ENCODE assay signal across 21 cellular contexts in genomic region chr3:15819043-15819442, GRCh38.
"Had no signal": no experiment of that assay in that cellular context is flagged by ENCODE, and none has a peak within 500 bp of the region (broad histone marks: within the 10 kb centered on the region; RNA-seq: fewer than 3 reads in every experiment).

No MANE protein-coding gene starts in this region.

- H3K27me3 ChIP-seq: SJSA1 had no signal

- H3K9me3 ChIP-seq: SJSA1 had no signal

- FAIRE-seq: HTR-8/SVneo, RCC 7860 had no signal

- H3K4me1 ChIP-seq: SJSA1 had no signal

- H3K4me3 ChIP-seq: SJSA1, SK-N-MC had no signal

- H3K36me3 ChIP-seq: SJSA1 had no signal

- DNase-seq: IMR-90, NCI-H1092, NCI-H1105 treated with DMSO at 0.1 percent for 48 hours, NCI-H1417 treated with DMSO at 0.1 percent for 48 hours, NCI-H146, NCI-H1694 treated with DMSO at 0.1 percent for 48 hours, NCI-H1930, NCI-H2081, NCI-H2107, NCI-H2227 treated with DMSO at 0.1 percent for 48 hours, NCI-H524, NCI-H526 treated with DMSO at 0.1 percent for 48 hours, NCI-H748 treated with DMSO at 0.1 percent for 48 hours, Right ventricle myocardium superior, RPMI8226, SIG-M5 had no signal

- H3K27ac ChIP-seq: HL-60, SJSA1, SK-N-MC had no signal
